ENCODE assay signal across 25 cellular contexts in genomic region chr20:4542270-4542669, GRCh38.
"Had no signal": no experiment of that assay in that cellular context is flagged by ENCODE, and none has a peak within 500 bp of the region (broad histone marks: within the 10 kb centered on the region; RNA-seq: fewer than 3 reads in every experiment).

No MANE protein-coding gene starts in this region.

- H3K4me3 ChIP-seq: left ventricle myocardium inferior, pancreas, prostate gland, skin epidermis, suprapubic skin, thoracic aorta, tibial artery, upper lobe of right lung had no signal

- FAIRE-seq: islet of Langerhans, pancreas, urothelium cell line had no signal

- DNase-seq: hypothalamus; immature natural killer cell; left ventricle myocardium inferior; mesenchymal stem cell; naive thymus-derived CD8-positive, alpha-beta T cell; nucleus accumbens; pancreas; posterior cingulate gyrus; retina; right cardiac atrium; stimulated activated CD4-positive, alpha-beta T cell treated with anti-CD3 and anti-CD28 coated beads, Interleukin-12 subunit alpha, Interleukin-12 subunit beta, amount 100 ng/mL, for 4 hours; stimulated activated CD4-positive, alpha-beta T cell treated with anti-CD3 and anti-CD28 coated beads, Interleukin-15, amount 100 ng/mL, for 24 hours; stimulated activated CD4-positive, alpha-beta T cell treated with anti-CD3 and anti-CD28 coated beads, Interleukin-4, amount 100 ng/mL, for 24 hours; stimulated activated naive CD4-positive, alpha-beta T cell; tibial artery; trophoblast cell; upper lobe of right lung had no signal

- H3K36me3 ChIP-seq: left ventricle myocardium inferior, pancreas, prostate gland, suprapubic skin, thoracic aorta, tibial artery, upper lobe of right lung had no signal

- H3K27me3 ChIP-seq: pancreas, suprapubic skin, tibial artery, upper lobe of right lung had no signal

- ATAC-seq: naive thymus-derived CD8-positive, alpha-beta T cell; pancreas; right cardiac atrium; sciatic nerve; stimulated activated effector memory CD8-positive, alpha-beta T cell treated with anti-CD3 and anti-CD28 coated beads, Interleukin-12 subunit alpha, Interleukin-12 subunit beta, amount 100 ng/mL, for 72 hours; upper lobe of right lung had no signal

- H3K27ac ChIP-seq: left ventricle myocardium inferior, pancreas, prostate gland, skin epidermis, suprapubic skin, thoracic aorta, tibial artery, upper lobe of right lung had no signal

- H3K9me3 ChIP-seq: left ventricle myocardium inferior, pancreas, prostate gland, suprapubic skin, thoracic aorta, tibial artery, upper lobe of right lung had no signal

- H3K4me1 ChIP-seq: left ventricle myocardium inferior, pancreas, prostate gland, suprapubic skin, tibial artery, upper lobe of right lung had no signal
